ENCODE assay signal across 11 cellular contexts in genomic region chr17:75842963-75843576, GRCh38. TPM values are rescaled to one million over a fixed set of nuclear protein-coding genes. Genes with fewer than 3 reads are reported as not detected.
DNase-seq lines count a peak whose midpoint lies in the region; ATAC-seq and TF ChIP-seq lines count a peak whose summit lies in the region.
"Had no signal": no experiment of that assay in that cellular context is flagged by ENCODE, and none has a peak within 500 bp of the region (broad histone marks: within the 10 kb centered on the region; RNA-seq: fewer than 3 reads in every experiment).

No MANE protein-coding gene starts in this region.

- no peak for TF ChIP-seq CTCF in foreskin fibroblast (IDR thresholded peaks at IDR 0.05; ENCODE audit: low read depth, low read length)

- CTCF ChIA-PET in activated CD8-positive, alpha-beta T cell treated with anti-CD3 and anti-CD28 coated beads, Interleukin-2, amount 10 ng/mL, durations not matched to agents 7 days and 5 days (lab: Charles Lee) = interaction anchor here (0.6 to 4.8 kb wide), 13 partner anchors 12 to 210 kb away, joined by 3 to 49 read pairs (median 4); partner anchors contain the start of genes SMIM5 and WBP2

- POLR2A ChIA-PET in activated CD8-positive, alpha-beta T cell treated with anti-CD3 and anti-CD28 coated beads, Interleukin-2, amount 10 ng/mL, durations not matched to agents 7 days and 5 days (lab: Charles Lee) = interaction anchor here (0.5 to 5.5 kb wide), 14 partner anchors 10 to 1137 kb away, joined by 3 to 66 read pairs (median 4); partner anchors contain the start of genes UNK and WBP2

- intact Hi-C loops in left ventricle myocardium superior (cut with micrococcal nuclease) = no loop called here

- H3K27ac Mint-ChIP-seq in activated CD8-positive, alpha-beta T cell treated with anti-CD3 and anti-CD28 coated beads, Interleukin-2, amount 10 ng/mL, durations not matched to agents 7 days and 5 days = peak overlapping the region; percentile 97
- peak overlapping the region; percentile 91 to 99 for H3K27ac Mint-ChIP-seq in stimulated activated naive CD8-positive, alpha-beta T cell treated with anti-CD3 and anti-CD28 coated beads, Interleukin-15, amount 100 ng/mL, for 72 hours
- H3K27ac Mint-ChIP-seq: nephron had no signal

- H3K36me3 Mint-ChIP-seq in activated CD8-positive, alpha-beta T cell treated with anti-CD3 and anti-CD28 coated beads, Interleukin-2, amount 10 ng/mL, durations not matched to agents 7 days and 5 days (ENCODE audit: low read depth) = peaks cover 51% of the 10 kb centered on the region

- H3K27me3 Mint-ChIP-seq in activated CD8-positive, alpha-beta T cell treated with anti-CD3 and anti-CD28 coated beads, Interleukin-2, amount 10 ng/mL, durations not matched to agents 7 days and 5 days (ENCODE audit: low read depth) = no peaks in the 10 kb centered on the region
- no peaks in the 10 kb centered on the region for H3K27me3 Mint-ChIP-seq in stimulated activated naive CD8-positive, alpha-beta T cell treated with anti-CD3 and anti-CD28 coated beads, Interleukin-15, amount 100 ng/mL, for 72 hours

- peak; percentile 41 for ATAC-seq in activated CD8-positive, alpha-beta T cell treated with anti-CD3 and anti-CD28 coated beads, Interleukin-2, amount 10 ng/mL, durations not matched to agents 7 days and 5 days
- ATAC-seq in left ventricle myocardium superior = no peak
- ATAC-seq in stimulated activated naive CD8-positive, alpha-beta T cell treated with anti-CD3 and anti-CD28 coated beads, Interleukin-15, amount 100 ng/mL, for 72 hours = peak; percentile 44
- ATAC-seq in GM18511 (IDR thresholded peaks at IDR 0.05; ENCODE audit: unreplicated experiment) = no peak
- ATAC-seq: foreskin keratinocyte had no signal

- no peak overlapping the region for H3K4me3 ChIP-seq in foreskin fibroblast (ENCODE audit: low read depth in 1 of 2, low read length in 2 of 2)

- H3K4me1 Mint-ChIP-seq in activated CD8-positive, alpha-beta T cell treated with anti-CD3 and anti-CD28 coated beads, Interleukin-2, amount 10 ng/mL, durations not matched to agents 7 days and 5 days (ENCODE audit: low read depth) = peaks cover 30% of the 10 kb centered on the region
- peaks cover 50% of the 10 kb centered on the region for H3K4me1 Mint-ChIP-seq in stimulated activated naive CD8-positive, alpha-beta T cell treated with anti-CD3 and anti-CD28 coated beads, Interleukin-15, amount 100 ng/mL, for 72 hours

- peak overlapping the region; percentile 91 for H3K4me3 Mint-ChIP-seq in activated CD8-positive, alpha-beta T cell treated with anti-CD3 and anti-CD28 coated beads, Interleukin-2, amount 10 ng/mL, durations not matched to agents 7 days and 5 days
- H3K4me3 Mint-ChIP-seq in stimulated activated naive CD8-positive, alpha-beta T cell treated with anti-CD3 and anti-CD28 coated beads, Interleukin-15, amount 100 ng/mL, for 72 hours = peak overlapping the region; percentile 88 to 98
- H3K4me3 Mint-ChIP-seq: nephron had no signal

- H3K9me3 Mint-ChIP-seq in activated CD8-positive, alpha-beta T cell treated with anti-CD3 and anti-CD28 coated beads, Interleukin-2, amount 10 ng/mL, durations not matched to agents 7 days and 5 days (ENCODE audit: insufficient read depth) = no peaks in the 10 kb centered on the region
- H3K9me3 Mint-ChIP-seq in stimulated activated naive CD8-positive, alpha-beta T cell treated with anti-CD3 and anti-CD28 coated beads, Interleukin-15, amount 100 ng/mL, for 72 hours = no peaks in the 10 kb centered on the region
- H3K9me3 Mint-ChIP-seq: nephron had no signal

- DNase-seq in activated T-cell treated with anti-CD3 and anti-CD28 coated beads for 1 hour (ENCODE audit: low read depth) (peak; percentile 14), activated T-cell treated with anti-CD3 and anti-CD28 coated beads for 4 hours (no peak), left ventricle myocardium superior (peak; percentile 29), foreskin fibroblast (no peak), RKO (ENCODE audit: low spot score) (no peak)
- DNase-seq in activated CD8-positive, alpha-beta T cell treated with anti-CD3 and anti-CD28 coated beads, Interleukin-2, amount 10 ng/mL, durations not matched to agents 7 days and 5 days = peak; percentile 55
- DNase-seq in stimulated activated naive CD8-positive, alpha-beta T cell treated with anti-CD3 and anti-CD28 coated beads, Interleukin-15, amount 100 ng/mL, for 72 hours = peak; percentile 29 to 52
- DNase-seq: foreskin keratinocyte, NCI-H2081 treated with DMSO at 0.1 percent for 48 hours had no signal

RNA-seq across cellular contexts. Expression of gene UNC13D, which starts 1.1 kb away (rescaled TPM):
- 100 to 1,000 TPM; 234 to 249 TPM for total RNA-seq in activated CD8-positive, alpha-beta T cell treated with anti-CD3 and anti-CD28 coated beads, Interleukin-2, amount 10 ng/mL, durations not matched to agents 7 days and 5 days
- 8.6 TPM for total RNA-seq in left ventricle myocardium superior

RNA-seq across cellular contexts. Expression of gene WBP2, which starts 12.1 kb away (rescaled TPM):
- 10 to 100 TPM; 64.3 to 68.6 TPM for total RNA-seq in activated CD8-positive, alpha-beta T cell treated with anti-CD3 and anti-CD28 coated beads, Interleukin-2, amount 10 ng/mL, durations not matched to agents 7 days and 5 days
- total RNA-seq in left ventricle myocardium superior = 152 TPM

RNA-seq across cellular contexts. Expression of gene TRIM47, which starts 35.3 kb away (rescaled TPM):
- total RNA-seq in activated CD8-positive, alpha-beta T cell treated with anti-CD3 and anti-CD28 coated beads, Interleukin-2, amount 10 ng/mL, durations not matched to agents 7 days and 5 days = 10 to 100 TPM; 31.4 to 36.8 TPM
- total RNA-seq in left ventricle myocardium superior = 24.4 TPM

RNA-seq across cellular contexts. Expression of gene TRIM65, which starts 53.7 kb away (rescaled TPM):
- 10 to 100 TPM; 35.8 to 37.3 TPM for total RNA-seq in activated CD8-positive, alpha-beta T cell treated with anti-CD3 and anti-CD28 coated beads, Interleukin-2, amount 10 ng/mL, durations not matched to agents 7 days and 5 days
- 11.4 TPM for total RNA-seq in left ventricle myocardium superior

RNA-seq across cellular contexts. Expression of gene UNK, which starts 58.5 kb away (rescaled TPM):
- total RNA-seq in activated CD8-positive, alpha-beta T cell treated with anti-CD3 and anti-CD28 coated beads, Interleukin-2, amount 10 ng/mL, durations not matched to agents 7 days and 5 days = 10 to 100 TPM; 30.2 to 31.0 TPM
- total RNA-seq in left ventricle myocardium superior = 14.8 TPM

Comparison
In these comparisons a context has a peak if more than half of its experiments do, and no peak if none do; other contexts are left out.
1. DNase-seq: peak in activated T-cell treated with anti-CD3 and anti-CD28 coated beads for 1 hour (single experiment), activated CD8-positive, alpha-beta T cell treated with anti-CD3 and anti-CD28 coated beads, Interleukin-2, amount 10 ng/mL, durations not matched to agents 7 days and 5 days (single experiment), left ventricle myocardium superior (single experiment) and stimulated activated naive CD8-positive, alpha-beta T cell treated with anti-CD3 and anti-CD28 coated beads, Interleukin-15, amount 100 ng/mL, for 72 hours (2 of 2); none in activated T-cell treated with anti-CD3 and anti-CD28 coated beads for 4 hours (single experiment), foreskin fibroblast (0 of 2) and RKO (single experiment).
2. ATAC-seq: peak in activated CD8-positive, alpha-beta T cell treated with anti-CD3 and anti-CD28 coated beads, Interleukin-2, amount 10 ng/mL, durations not matched to agents 7 days and 5 days (single experiment) and stimulated activated naive CD8-positive, alpha-beta T cell treated with anti-CD3 and anti-CD28 coated beads, Interleukin-15, amount 100 ng/mL, for 72 hours (single experiment); none in left ventricle myocardium superior (single experiment) and GM18511 (single experiment).
3. RNA of gene UNC13D, which starts 1.1 kb away (total RNA-seq): 234 to 249 TPM in activated CD8-positive, alpha-beta T cell treated with anti-CD3 and anti-CD28 coated beads, Interleukin-2, amount 10 ng/mL, durations not matched to agents 7 days and 5 days; 8.6 TPM in left ventricle myocardium superior (single experiment); every median in the first group is over 10 times any median in the second.